Comparison of ENCODE assay signal across 9 cellular contexts in genomic region chr16:81181013-81181720, GRCh38. TPM values are rescaled to one million over a fixed set of nuclear protein-coding genes. Genes with fewer than 3 reads are reported as not detected.
DNase-seq lines count a peak whose midpoint lies in the region; ATAC-seq and TF ChIP-seq lines count a peak whose summit lies in the region.
"Had no signal": no experiment of that assay in that cellular context is flagged by ENCODE, and none has a peak within 500 bp of the region (broad histone marks: within the 10 kb centered on the region; RNA-seq: fewer than 3 reads in every experiment).

No MANE protein-coding gene starts in this region.

- intact Hi-C loops in mucosa of descending colon (cut with DNase I, micrococcal nuclease) = no loop called here

- no peak overlapping the region for H3K4me3 ChIP-seq in mucosa of descending colon

- no peaks in the 10 kb centered on the region for H3K9me3 ChIP-seq in mucosa of descending colon

- peak; percentile 99 for DNase-seq in ELR (ENCODE audit: low read depth)
- DNase-seq in NCI-H510A treated with DMSO at 0.1 percent for 48 hours (lab: John Stamatoyannopoulos, UW) = peak; percentile 62
- DNase-seq in epithelial cell of prostate (ENCODE audit: low read depth, low spot score) = peak; percentile 74
- DNase-seq in mucosa of descending colon = peak in 2 of 3 donors; percentile 32 to 63
- DNase-seq in stimulated activated naive CD4-positive, alpha-beta T cell (lab: John Stamatoyannopoulos, UW) = no peak

- peak overlapping the region; percentile 50 for H3K27ac ChIP-seq in epithelial cell of prostate
- H3K27ac ChIP-seq: HL-60 had no signal

- H3K36me3 ChIP-seq in mucosa of descending colon (ENCODE audit: low read depth) = no peaks in the 10 kb centered on the region

- no peak for TF ChIP-seq CTCF in mucosa of descending colon (IDR thresholded peaks at IDR 0.05)

- ATAC-seq in mucosa of descending colon (peak; percentile 56), HG03521 (IDR thresholded peaks at IDR 0.05; ENCODE audit: unreplicated experiment) (no peak), HG03378 (IDR thresholded peaks at IDR 0.05; ENCODE audit: unreplicated experiment) (no peak)
- no peak for ATAC-seq in activated CD4-positive, CD25-positive, alpha-beta regulatory T cell treated with anti-CD3 and anti-CD28 coated beads, Interleukin-2, amount 50 U/mL, for 24 hours

- no peaks in the 10 kb centered on the region for H3K4me1 ChIP-seq in mucosa of descending colon (ENCODE audit: low read depth)

RNA-seq across cellular contexts. Expression of gene BCO1, which starts 57.3 kb away (rescaled TPM):
- 1 to 10 TPM; 2.2 to 6.5 (median 4.5) TPM for total RNA-seq in mucosa of descending colon

Comparison
In these comparisons a context has a peak if more than half of its experiments do, and no peak if none do; other contexts are left out.
1. DNase-seq: peak in ELR (single experiment), NCI-H510A treated with DMSO at 0.1 percent for 48 hours (single experiment), epithelial cell of prostate (single experiment) and mucosa of descending colon (2 of 3); none in stimulated activated naive CD4-positive, alpha-beta T cell (0 of 6).